In the genomic region with DNA sequence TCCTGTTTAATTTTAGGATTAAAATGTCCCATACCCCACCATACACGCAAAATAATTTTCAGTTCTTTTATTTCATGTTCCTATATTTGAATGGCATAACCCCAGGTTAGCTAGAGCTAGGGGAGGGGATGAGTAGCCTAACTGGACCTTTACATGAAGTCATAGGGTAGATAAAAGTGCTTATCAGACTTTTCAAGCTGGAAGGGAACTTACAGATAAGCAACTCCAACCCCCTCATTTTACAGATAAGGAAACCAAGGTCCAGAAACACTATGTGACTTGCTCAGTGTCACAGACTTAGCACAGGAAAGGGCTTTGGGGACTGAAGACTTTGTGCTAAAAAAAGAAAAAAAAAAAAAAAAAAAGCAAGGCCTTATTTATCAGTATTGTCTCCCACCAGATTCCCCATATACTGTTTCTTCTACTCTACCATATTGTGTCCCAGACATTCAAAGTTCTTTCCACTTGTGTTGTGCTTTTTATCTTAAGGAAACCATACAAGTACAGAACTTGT, we compare ENCODE assay signal across 1 cellular context.
TF ChIP-seq lines count a peak whose summit lies in the region.

No MANE protein-coding gene starts in this region.

TF ChIP-seq in K562, 482 proteins besides CTCF, POLR2A, EP300 and RAD21 (continued from another document and continues in another):
- TF ChIP-seq, protein P1, sequence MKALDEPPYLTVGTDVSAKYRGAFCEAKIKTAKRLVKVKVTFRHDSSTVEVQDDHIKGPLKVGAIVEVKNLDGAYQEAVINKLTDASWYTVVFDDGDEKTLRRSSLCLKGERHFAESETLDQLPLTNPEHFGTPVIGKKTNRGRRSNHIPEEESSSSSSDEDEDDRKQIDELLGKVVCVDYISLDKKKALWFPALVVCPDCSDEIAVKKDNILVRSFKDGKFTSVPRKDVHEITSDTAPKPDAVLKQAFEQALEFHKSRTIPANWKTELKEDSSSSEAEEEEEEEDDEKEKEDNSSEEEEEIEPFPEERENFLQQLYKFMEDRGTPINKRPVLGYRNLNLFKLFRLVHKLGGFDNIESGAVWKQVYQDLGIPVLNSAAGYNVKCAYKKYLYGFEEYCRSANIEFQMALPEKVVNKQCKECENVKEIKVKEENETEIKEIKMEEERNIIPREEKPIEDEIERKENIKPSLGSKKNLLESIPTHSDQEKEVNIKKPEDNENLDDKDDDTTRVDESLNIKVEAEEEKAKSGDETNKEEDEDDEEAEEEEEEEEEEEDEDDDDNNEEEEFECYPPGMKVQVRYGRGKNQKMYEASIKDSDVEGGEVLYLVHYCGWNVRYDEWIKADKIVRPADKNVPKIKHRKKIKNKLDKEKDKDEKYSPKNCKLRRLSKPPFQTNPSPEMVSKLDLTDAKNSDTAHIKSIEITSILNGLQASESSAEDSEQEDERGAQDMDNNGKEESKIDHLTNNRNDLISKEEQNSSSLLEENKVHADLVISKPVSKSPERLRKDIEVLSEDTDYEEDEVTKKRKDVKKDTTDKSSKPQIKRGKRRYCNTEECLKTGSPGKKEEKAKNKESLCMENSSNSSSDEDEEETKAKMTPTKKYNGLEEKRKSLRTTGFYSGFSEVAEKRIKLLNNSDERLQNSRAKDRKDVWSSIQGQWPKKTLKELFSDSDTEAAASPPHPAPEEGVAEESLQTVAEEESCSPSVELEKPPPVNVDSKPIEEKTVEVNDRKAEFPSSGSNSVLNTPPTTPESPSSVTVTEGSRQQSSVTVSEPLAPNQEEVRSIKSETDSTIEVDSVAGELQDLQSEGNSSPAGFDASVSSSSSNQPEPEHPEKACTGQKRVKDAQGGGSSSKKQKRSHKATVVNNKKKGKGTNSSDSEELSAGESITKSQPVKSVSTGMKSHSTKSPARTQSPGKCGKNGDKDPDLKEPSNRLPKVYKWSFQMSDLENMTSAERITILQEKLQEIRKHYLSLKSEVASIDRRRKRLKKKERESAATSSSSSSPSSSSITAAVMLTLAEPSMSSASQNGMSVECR (CRISPR knock-in tag; IDR thresholded peaks at IDR 0.05): no peak
- TF ChIP-seq RBBP5 (IDR thresholded peaks at IDR 0.05; ENCODE audit: borderline replicate concordance, insufficient read depth, low read length, poor library complexity, severe bottlenecking) (no peak), RBM25 (IDR thresholded peaks at IDR 0.05; ENCODE audit: low read depth, low read length, severe bottlenecking) (no peak), CHCHD3 (CRISPR knock-in tag; IDR thresholded peaks at IDR 0.05) (0 out of 2 replicates have a peak, but pooled peaks have one; percentile 34), ETS2 (tag; IDR thresholded peaks at IDR 0.05; ENCODE audit: borderline replicate concordance, poor library complexity, severe bottlenecking) (no peak), DMBX1 (CRISPR knock-in tag; IDR thresholded peaks at IDR 0.05; ENCODE audit: borderline replicate concordance) (no peak; the same call in 1 of the 2 replicates), PML (IDR thresholded peaks at IDR 0.05; ENCODE audit: low read length) (peak; percentile 96), ZNF41 (CRISPR knock-in tag; conservative IDR thresholded peaks at IDR 0.05) (no peak), CHD1 (IDR thresholded peaks at IDR 0.05; ENCODE audit: low read length) (no peak), FOXJ2 (tag; IDR thresholded peaks at IDR 0.05) (peak; percentile 85), POLR2B (IDR thresholded peaks at IDR 0.05; ENCODE audit: low read depth, partially characterized antibody) (no peak), ZNF584 (CRISPR knock-in tag; IDR thresholded peaks at IDR 0.05; ENCODE audit: low read depth) (peak; percentile 34; the same call in 1 of the 2 replicates), ZNF431 (CRISPR knock-in tag; IDR thresholded peaks at IDR 0.05) (no peak), IFI16 (CRISPR knock-in tag; IDR thresholded peaks at IDR 0.05) (no peak), GATAD2A (IDR thresholded peaks at IDR 0.05) (peak; percentile 99), KLF13 (tag; IDR thresholded peaks at IDR 0.05; ENCODE audit: borderline replicate concordance, low read depth) (no peak), HDAC1 (IDR thresholded peaks at IDR 0.05) (peak in 1 of 2 experiments; percentile 89; a peak in 3 of 4 replicates), ZEB2 (IDR thresholded peaks at IDR 0.05) (peak; percentile 93), NONO (IDR thresholded peaks at IDR 0.05; ENCODE audit: low read depth in 2 of 2, low read length in 1 of 2) (peak in 1 of 2 experiments; percentile 74; a peak in 1 of 4 replicates), ZNF134 (CRISPR knock-in tag; conservative IDR thresholded peaks at IDR 0.05) (no peak), ZNF23 (CRISPR knock-in tag; IDR thresholded peaks at IDR 0.05) (no peak), NR2C2 (CRISPR knock-in tag; IDR thresholded peaks at IDR 0.05) (no peak), NR2C2 (tag; IDR thresholded peaks at IDR 0.05) (peak; percentile 70; the same call in 1 of the 2 replicates), TRIM28 (IDR thresholded peaks at IDR 0.05) (peak; percentile 85; the same call in 1 of the 2 replicates), ILF3 (IDR thresholded peaks at IDR 0.05; ENCODE audit: borderline replicate concordance) (peak; percentile 88; the same call in 1 of the 2 replicates), TAF7 (tag; IDR thresholded peaks at IDR 0.05) (no peak), NBN (IDR thresholded peaks at IDR 0.05; ENCODE audit: low read depth) (peak; percentile 89; the same call in 1 of the 2 replicates), RBFOX2 (IDR thresholded peaks at IDR 0.05; ENCODE audit: low read depth, low read length) (no peak; the same call in 1 of the 2 replicates), ZNF232 (CRISPR knock-in tag; IDR thresholded peaks at IDR 0.05) (no peak), BRD9 (IDR thresholded peaks at IDR 0.05; ENCODE audit: low read depth, partially characterized antibody) (peak; percentile 78), BRD4 (IDR thresholded peaks at IDR 0.05) (no peak), NFYB (IDR thresholded peaks at IDR 0.05; ENCODE audit: extremely low read depth, insufficient read length) (no peak), CCAR2 (IDR thresholded peaks at IDR 0.05; ENCODE audit: low read depth, low read length) (no peak), HDAC2 (IDR thresholded peaks at IDR 0.05) (peak; percentile 94), MTF1 (CRISPR knock-in tag; IDR thresholded peaks at IDR 0.05; ENCODE audit: borderline replicate concordance) (no peak), KAT7 (CRISPR knock-in tag; IDR thresholded peaks at IDR 0.05; ENCODE audit: borderline replicate concordance) (no peak), SMARCB1 (IDR thresholded peaks at IDR 0.05; ENCODE audit: insufficient read length, low read depth) (no peak), MAZ (CRISPR knock-in tag; conservative IDR thresholded peaks at IDR 0.05 in 1 of 2, IDR thresholded peaks at IDR 0.05 in 1 of 2) (0 out of 4 replicates have a peak, but pooled peaks have one; percentile 48 to 54), TAL1 (IDR thresholded peaks at IDR 0.05) (peak; percentile 98), CCNT2 (IDR thresholded peaks at IDR 0.05; ENCODE audit: borderline replicate concordance, extremely low read depth, insufficient read length, low read depth, low read length) (peak; percentile 97), NFIC (IDR thresholded peaks at IDR 0.05) (peak; percentile 88), STAG1 (CRISPR knock-in tag; IDR thresholded peaks at IDR 0.05; ENCODE audit: borderline replicate concordance) (no peak), GABPB1 (CRISPR knock-in tag; IDR thresholded peaks at IDR 0.05) (no peak), ARNT (IDR thresholded peaks at IDR 0.05) (peak; percentile 90 to 97; a peak in 3 of 4 replicates), SPI1 (IDR thresholded peaks at IDR 0.05; ENCODE audit: borderline replicate concordance, low read depth, low read length) (no peak)
- TF ChIP-seq, protein P2, sequence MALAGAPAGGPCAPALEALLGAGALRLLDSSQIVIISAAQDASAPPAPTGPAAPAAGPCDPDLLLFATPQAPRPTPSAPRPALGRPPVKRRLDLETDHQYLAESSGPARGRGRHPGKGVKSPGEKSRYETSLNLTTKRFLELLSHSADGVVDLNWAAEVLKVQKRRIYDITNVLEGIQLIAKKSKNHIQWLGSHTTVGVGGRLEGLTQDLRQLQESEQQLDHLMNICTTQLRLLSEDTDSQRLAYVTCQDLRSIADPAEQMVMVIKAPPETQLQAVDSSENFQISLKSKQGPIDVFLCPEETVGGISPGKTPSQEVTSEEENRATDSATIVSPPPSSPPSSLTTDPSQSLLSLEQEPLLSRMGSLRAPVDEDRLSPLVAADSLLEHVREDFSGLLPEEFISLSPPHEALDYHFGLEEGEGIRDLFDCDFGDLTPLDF (CRISPR knock-in tag; IDR thresholded peaks at IDR 0.05): no peak
- TF ChIP-seq, protein P3, sequence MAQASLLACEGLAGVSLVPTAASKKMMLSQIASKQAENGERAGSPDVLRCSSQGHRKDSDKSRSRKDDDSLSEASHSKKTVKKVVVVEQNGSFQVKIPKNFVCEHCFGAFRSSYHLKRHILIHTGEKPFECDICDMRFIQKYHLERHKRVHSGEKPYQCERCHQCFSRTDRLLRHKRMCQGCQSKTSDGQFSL (CRISPR knock-in tag; IDR thresholded peaks at IDR 0.05): no peak
- TF ChIP-seq, protein P3 (tag; IDR thresholded peaks at IDR 0.05): peak in 1 of 2 experiments; percentile 20; a peak in 1 of 4 replicates
- TF ChIP-seq, protein P4, sequence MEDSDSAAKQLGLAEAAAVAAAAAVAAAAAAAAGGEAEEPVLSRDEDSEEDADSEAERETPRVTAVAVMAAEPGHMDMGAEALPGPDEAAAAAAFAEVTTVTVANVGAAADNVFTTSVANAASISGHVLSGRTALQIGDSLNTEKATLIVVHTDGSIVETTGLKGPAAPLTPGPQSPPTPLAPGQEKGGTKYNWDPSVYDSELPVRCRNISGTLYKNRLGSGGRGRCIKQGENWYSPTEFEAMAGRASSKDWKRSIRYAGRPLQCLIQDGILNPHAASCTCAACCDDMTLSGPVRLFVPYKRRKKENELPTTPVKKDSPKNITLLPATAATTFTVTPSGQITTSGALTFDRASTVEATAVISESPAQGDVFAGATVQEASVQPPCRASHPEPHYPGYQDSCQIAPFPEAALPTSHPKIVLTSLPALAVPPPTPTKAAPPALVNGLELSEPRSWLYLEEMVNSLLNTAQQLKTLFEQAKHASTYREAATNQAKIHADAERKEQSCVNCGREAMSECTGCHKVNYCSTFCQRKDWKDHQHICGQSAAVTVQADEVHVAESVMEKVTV (CRISPR knock-in tag; IDR thresholded peaks at IDR 0.05): no peak
- TF ChIP-seq, protein P5, sequence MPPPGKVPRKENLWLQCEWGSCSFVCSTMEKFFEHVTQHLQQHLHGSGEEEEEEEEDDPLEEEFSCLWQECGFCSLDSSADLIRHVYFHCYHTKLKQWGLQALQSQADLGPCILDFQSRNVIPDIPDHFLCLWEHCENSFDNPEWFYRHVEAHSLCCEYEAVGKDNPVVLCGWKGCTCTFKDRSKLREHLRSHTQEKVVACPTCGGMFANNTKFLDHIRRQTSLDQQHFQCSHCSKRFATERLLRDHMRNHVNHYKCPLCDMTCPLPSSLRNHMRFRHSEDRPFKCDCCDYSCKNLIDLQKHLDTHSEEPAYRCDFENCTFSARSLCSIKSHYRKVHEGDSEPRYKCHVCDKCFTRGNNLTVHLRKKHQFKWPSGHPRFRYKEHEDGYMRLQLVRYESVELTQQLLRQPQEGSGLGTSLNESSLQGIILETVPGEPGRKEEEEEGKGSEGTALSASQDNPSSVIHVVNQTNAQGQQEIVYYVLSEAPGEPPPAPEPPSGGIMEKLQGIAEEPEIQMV (tag; conservative IDR thresholded peaks at IDR 0.05; ENCODE audit: low read depth): no peak
- TF ChIP-seq, protein P6, sequence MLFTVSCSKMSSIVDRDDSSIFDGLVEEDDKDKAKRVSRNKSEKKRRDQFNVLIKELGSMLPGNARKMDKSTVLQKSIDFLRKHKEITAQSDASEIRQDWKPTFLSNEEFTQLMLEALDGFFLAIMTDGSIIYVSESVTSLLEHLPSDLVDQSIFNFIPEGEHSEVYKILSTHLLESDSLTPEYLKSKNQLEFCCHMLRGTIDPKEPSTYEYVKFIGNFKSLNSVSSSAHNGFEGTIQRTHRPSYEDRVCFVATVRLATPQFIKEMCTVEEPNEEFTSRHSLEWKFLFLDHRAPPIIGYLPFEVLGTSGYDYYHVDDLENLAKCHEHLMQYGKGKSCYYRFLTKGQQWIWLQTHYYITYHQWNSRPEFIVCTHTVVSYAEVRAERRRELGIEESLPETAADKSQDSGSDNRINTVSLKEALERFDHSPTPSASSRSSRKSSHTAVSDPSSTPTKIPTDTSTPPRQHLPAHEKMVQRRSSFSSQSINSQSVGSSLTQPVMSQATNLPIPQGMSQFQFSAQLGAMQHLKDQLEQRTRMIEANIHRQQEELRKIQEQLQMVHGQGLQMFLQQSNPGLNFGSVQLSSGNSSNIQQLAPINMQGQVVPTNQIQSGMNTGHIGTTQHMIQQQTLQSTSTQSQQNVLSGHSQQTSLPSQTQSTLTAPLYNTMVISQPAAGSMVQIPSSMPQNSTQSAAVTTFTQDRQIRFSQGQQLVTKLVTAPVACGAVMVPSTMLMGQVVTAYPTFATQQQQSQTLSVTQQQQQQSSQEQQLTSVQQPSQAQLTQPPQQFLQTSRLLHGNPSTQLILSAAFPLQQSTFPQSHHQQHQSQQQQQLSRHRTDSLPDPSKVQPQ (CRISPR knock-in tag; IDR thresholded peaks at IDR 0.05; ENCODE audit: borderline replicate concordance): no peak
- TF ChIP-seq, protein P7, sequence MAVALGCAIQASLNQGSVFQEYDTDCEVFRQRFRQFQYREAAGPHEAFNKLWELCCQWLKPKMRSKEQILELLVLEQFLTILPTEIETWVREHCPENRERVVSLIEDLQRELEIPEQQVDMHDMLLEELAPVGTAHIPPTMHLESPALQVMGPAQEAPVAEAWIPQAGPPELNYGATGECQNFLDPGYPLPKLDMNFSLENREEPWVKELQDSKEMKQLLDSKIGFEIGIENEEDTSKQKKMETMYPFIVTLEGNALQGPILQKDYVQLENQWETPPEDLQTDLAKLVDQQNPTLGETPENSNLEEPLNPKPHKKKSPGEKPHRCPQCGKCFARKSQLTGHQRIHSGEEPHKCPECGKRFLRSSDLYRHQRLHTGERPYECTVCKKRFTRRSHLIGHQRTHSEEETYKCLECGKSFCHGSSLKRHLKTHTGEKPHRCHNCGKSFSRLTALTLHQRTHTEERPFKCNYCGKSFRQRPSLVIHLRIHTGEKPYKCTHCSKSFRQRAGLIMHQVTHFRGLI (CRISPR knock-in tag; IDR thresholded peaks at IDR 0.05): 0 out of 2 replicates have a peak, but pooled peaks have one; percentile 11
- TF ChIP-seq, protein P8, sequence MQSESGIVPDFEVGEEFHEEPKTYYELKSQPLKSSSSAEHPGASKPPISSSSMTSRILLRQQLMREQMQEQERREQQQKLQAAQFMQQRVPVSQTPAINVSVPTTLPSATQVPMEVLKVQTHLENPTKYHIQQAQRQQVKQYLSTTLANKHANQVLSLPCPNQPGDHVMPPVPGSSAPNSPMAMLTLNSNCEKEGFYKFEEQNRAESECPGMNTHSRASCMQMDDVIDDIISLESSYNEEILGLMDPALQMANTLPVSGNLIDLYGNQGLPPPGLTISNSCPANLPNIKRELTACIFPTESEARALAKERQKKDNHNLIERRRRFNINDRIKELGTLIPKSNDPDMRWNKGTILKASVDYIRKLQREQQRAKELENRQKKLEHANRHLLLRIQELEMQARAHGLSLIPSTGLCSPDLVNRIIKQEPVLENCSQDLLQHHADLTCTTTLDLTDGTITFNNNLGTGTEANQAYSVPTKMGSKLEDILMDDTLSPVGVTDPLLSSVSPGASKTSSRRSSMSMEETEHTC (IDR thresholded peaks at IDR 0.05): peak; percentile 80
- TF ChIP-seq, protein P9, sequence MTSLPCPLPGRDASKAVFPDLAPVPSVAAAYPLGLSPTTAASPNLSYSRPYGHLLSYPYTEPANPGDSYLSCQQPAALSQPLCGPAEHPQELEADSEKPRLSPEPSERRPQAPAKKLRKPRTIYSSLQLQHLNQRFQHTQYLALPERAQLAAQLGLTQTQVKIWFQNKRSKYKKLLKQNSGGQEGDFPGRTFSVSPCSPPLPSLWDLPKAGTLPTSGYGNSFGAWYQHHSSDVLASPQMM (CRISPR knock-in tag; IDR thresholded peaks at IDR 0.05): no peak
